ENCODE assay signal across 8 cellular contexts in the genomic region with DNA sequence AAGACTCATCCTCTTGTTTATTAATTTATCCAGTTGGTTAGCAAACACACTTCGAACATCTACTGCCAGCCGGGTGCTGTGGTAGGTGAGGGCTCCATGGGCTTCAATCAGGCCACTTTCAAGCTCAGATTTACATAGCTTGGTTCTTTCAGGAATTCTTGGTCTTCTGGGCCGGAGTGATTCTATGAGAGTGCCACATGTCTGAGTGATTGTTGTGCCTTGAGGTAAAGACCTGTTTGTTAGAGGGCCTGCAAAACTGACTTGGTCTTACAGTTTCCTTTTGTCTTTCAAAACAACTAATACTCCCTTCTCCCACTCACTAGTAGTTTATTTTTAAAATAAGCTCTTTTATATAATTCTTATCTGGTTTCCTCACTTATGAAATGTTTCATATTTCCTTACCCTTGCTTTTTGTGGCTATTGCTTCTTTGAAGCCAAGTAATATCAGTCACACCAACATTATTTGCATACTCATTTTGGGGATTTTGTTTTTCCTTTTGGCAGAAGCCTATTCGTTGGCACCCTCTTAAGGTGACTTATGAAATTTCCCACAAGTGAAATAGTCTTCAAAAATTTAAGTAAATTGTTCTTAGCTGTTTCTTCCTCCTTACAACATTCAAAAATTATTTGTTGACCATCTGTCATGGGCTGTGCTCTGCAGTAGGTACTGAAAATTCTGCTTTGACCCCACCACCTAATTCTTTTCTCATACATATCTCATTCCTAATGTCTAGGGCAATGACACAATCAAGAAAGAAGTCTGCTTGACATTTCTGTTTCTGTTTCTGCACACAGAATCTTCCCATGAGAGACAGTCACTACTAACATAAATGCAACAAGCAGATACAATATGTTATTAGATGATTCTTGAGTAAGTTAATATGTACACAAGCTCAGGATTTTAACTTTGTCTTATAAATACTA.
A peak's percentile ranks its signal among the peaks of the same experiment; 100 is the strongest.
DNase-seq lines count a peak whose midpoint lies in the region; ATAC-seq and TF ChIP-seq lines count a peak whose summit lies in the region.

No MANE protein-coding gene starts in this region.

- H3F3A ChIP-seq in SK-N-SH (replicated peaks; ENCODE audit: insufficient read depth) = no peaks in the 10 kb centered on the region
- H3F3A ChIP-seq in smooth muscle cell (ENCODE audit: low read depth) = no peaks in the 10 kb centered on the region

- CTCF ChIA-PET in SK-N-SH (lab: Yijun Ruan, JAX) = interaction anchor here (0.6 to 2.7 kb wide), 9 partner anchors 10 to 1042 kb away, joined by 3 to 12 read pairs (median 3); no protein-coding TSS in a partner anchor

- H2AFZ ChIP-seq in SK-N-SH (ENCODE audit: low read depth) = no peak overlapping the region
- peak overlapping the region; percentile 34 for H2AFZ ChIP-seq in osteoblast (ENCODE audit: low read length)
- H2AFZ ChIP-seq in smooth muscle cell (ENCODE audit: low read depth) = no peak overlapping the region

- H4K20me1 ChIP-seq in SK-N-SH (ENCODE audit: insufficient read depth) (no peaks in the 10 kb centered on the region), osteoblast (ENCODE audit: insufficient read depth, low read length) (no peaks in the 10 kb centered on the region), smooth muscle cell (ENCODE audit: low read depth) (no peaks in the 10 kb centered on the region)

- no peaks in the 10 kb centered on the region for H3K4me1 ChIP-seq in SK-N-SH (ENCODE audit: control insufficient read depth in 1 of 2, insufficient read depth in 2 of 2, low read depth in 1 of 2, low read length in 1 of 2)
- peaks cover 9% of the 10 kb centered on the region for H3K4me1 ChIP-seq in osteoblast (ENCODE audit: insufficient read depth, low read length)
- no peaks in the 10 kb centered on the region for H3K4me1 ChIP-seq in smooth muscle cell (ENCODE audit: low read depth)

- H3K27me3 ChIP-seq in SK-N-SH (ENCODE audit: insufficient read depth) = no peaks in the 10 kb centered on the region
- H3K27me3 ChIP-seq in osteoblast (ENCODE audit: insufficient read depth, low read length) = no peaks in the 10 kb centered on the region
- no peaks in the 10 kb centered on the region for H3K27me3 ChIP-seq in smooth muscle cell (ENCODE audit: low read depth)

- no peak overlapping the region for H3K27ac ChIP-seq in SK-N-SH (ENCODE audit: low read depth in 2 of 2, low read length in 1 of 2)
- H3K27ac ChIP-seq in osteoblast (ENCODE audit: low read depth, low read length) = peak overlapping the region; percentile 38
- no peak overlapping the region for H3K27ac ChIP-seq in smooth muscle cell (ENCODE audit: low read depth)

- H3K4me2 ChIP-seq in SK-N-SH (no peak overlapping the region), osteoblast (ENCODE audit: insufficient read depth, low read length) (peak overlapping the region; percentile 52), smooth muscle cell (no peak overlapping the region)

- H3K9me3 ChIP-seq in SK-N-SH (0 out of 2 replicates have a peak, but pooled peaks cover 8% of the 10 kb centered on the region), osteoblast (ENCODE audit: low read depth, low read length) (no peaks in the 10 kb centered on the region), smooth muscle cell (replicated peaks; ENCODE audit: low read depth) (no peaks in the 10 kb centered on the region)

- H3K4me3 ChIP-seq in SK-N-SH (ENCODE audit: low read depth in 2 of 2, low read length in 1 of 2) (no peak overlapping the region), osteoblast (ENCODE audit: insufficient read depth, low read length) (no peak overlapping the region), smooth muscle cell (no peak overlapping the region)

- H3K79me2 ChIP-seq in SK-N-SH (ENCODE audit: insufficient read depth) = no peaks in the 10 kb centered on the region
- no peaks in the 10 kb centered on the region for H3K79me2 ChIP-seq in osteoblast (ENCODE audit: insufficient read depth, low read length)
- no peaks in the 10 kb centered on the region for H3K79me2 ChIP-seq in smooth muscle cell (ENCODE audit: low read depth)

- TF ChIP-seq RAD21 in SK-N-SH (IDR thresholded peaks at IDR 0.05; ENCODE audit: low read length) = 0 out of 2 replicates have a peak, but pooled peaks have one; percentile 20

- POLR2A ChIA-PET in SK-N-SH (lab: Yijun Ruan, JAX) = no interaction called here

- WGBS in SK-N-SH (ENCODE audit: low lambda C conversion rate) = 82% methylated on average over 4 of the region's 4 CpGs
- WGBS in smooth muscle cell (ENCODE audit: low lambda C conversion rate) = 83% methylated on average over 4 of the region's 4 CpGs

- no peaks in the 10 kb centered on the region for H3K9me2 ChIP-seq in SK-N-SH

- TF ChIP-seq EP300 in SK-N-SH (IDR thresholded peaks at IDR 0.05; ENCODE audit: borderline replicate concordance in 1 of 2, low read depth in 1 of 2, low read length in 1 of 2) = no peak

- H3K9ac ChIP-seq in SK-N-SH (no peak overlapping the region), smooth muscle cell (ENCODE audit: low read depth) (no peak overlapping the region)

- no peak for ATAC-seq in SK-N-SH treated with all-trans-retinoic acid at 6 μM for 48 hours
- ATAC-seq in HG02588 (IDR thresholded peaks at IDR 0.05; ENCODE audit: unreplicated experiment) = peak; percentile 82

- H3K36me3 ChIP-seq in SK-N-SH (replicated peaks in 1 of 2; ENCODE audit: control insufficient read depth in 1 of 2, insufficient read depth in 2 of 2, low read length in 1 of 2) = peaks cover 0 to 31% of the 10 kb centered on the region in 2 experiments
- no peaks in the 10 kb centered on the region for H3K36me3 ChIP-seq in osteoblast (ENCODE audit: insufficient read depth, low read length)
- H3K36me3 ChIP-seq in smooth muscle cell (ENCODE audit: low read depth) = peaks cover 11% of the 10 kb centered on the region

- DNase-seq in SK-N-SH = no peak
- peak; percentile 35 for DNase-seq in RKO (ENCODE audit: low spot score)
- DNase-seq in osteoblast (ENCODE audit: insufficient read length, low spot score, missing footprints) = no peak
- DNase-seq in smooth muscle cell (lab: John Stamatoyannopoulos, UW; ENCODE audit: unreplicated experiment) = no peak
- no peak for DNase-seq in activated gamma-delta T cell (lab: John Stamatoyannopoulos, UW)
- no peak for DNase-seq in NK-92 treated with Interleukin-12 subunit alpha and Interleukin-12 subunit beta, amount 100 ng/mL, for 24 hours (lab: John Stamatoyannopoulos, UW)

- TF ChIP-seq CTCF in SK-N-SH (IDR thresholded peaks at IDR 0.05) (no peak), osteoblast (IDR thresholded peaks at IDR 0.05; ENCODE audit: extremely low read depth, low read depth, low read length) (peak; percentile 21), smooth muscle cell (IDR thresholded peaks at IDR 0.05; ENCODE audit: borderline replicate concordance, insufficient read depth, poor library complexity, severe bottlenecking) (no peak)

TF ChIP-seq in SK-N-SH, 30 proteins besides CTCF, POLR2A, EP300 and RAD21:
- no peak for TF ChIP-seq RFX5 (IDR thresholded peaks at IDR 0.05; ENCODE audit: low read length)
- TF ChIP-seq SIN3A (IDR thresholded peaks at IDR 0.05; ENCODE audit: borderline replicate concordance, low read depth, low read length) = no peak
- no peak for TF ChIP-seq GABPA (IDR thresholded peaks at IDR 0.05; ENCODE audit: low read depth)
- TF ChIP-seq, protein P1, sequence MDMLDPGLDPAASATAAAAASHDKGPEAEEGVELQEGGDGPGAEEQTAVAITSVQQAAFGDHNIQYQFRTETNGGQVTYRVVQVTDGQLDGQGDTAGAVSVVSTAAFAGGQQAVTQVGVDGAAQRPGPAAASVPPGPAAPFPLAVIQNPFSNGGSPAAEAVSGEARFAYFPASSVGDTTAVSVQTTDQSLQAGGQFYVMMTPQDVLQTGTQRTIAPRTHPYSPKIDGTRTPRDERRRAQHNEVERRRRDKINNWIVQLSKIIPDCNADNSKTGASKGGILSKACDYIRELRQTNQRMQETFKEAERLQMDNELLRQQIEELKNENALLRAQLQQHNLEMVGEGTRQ (IDR thresholded peaks at IDR 0.05; ENCODE audit: borderline replicate concordance, low read depth, low read length) = no peak
- no peak for TF ChIP-seq SMC3 (IDR thresholded peaks at IDR 0.05; ENCODE audit: low read depth, low read length)
TF ChIP-seq in SK-N-SH: peak in this region for 0.

TF ChIP-seq in SK-N-SH treated with all-trans-retinoic acid at 6 μM for 48 hours, 23 proteins besides CTCF, POLR2A, EP300 and RAD21 (continues in another document):
- no peak for TF ChIP-seq GLIS3 (CRISPR knock-in tag; IDR thresholded peaks at IDR 0.05)
- TF ChIP-seq, protein P2, sequence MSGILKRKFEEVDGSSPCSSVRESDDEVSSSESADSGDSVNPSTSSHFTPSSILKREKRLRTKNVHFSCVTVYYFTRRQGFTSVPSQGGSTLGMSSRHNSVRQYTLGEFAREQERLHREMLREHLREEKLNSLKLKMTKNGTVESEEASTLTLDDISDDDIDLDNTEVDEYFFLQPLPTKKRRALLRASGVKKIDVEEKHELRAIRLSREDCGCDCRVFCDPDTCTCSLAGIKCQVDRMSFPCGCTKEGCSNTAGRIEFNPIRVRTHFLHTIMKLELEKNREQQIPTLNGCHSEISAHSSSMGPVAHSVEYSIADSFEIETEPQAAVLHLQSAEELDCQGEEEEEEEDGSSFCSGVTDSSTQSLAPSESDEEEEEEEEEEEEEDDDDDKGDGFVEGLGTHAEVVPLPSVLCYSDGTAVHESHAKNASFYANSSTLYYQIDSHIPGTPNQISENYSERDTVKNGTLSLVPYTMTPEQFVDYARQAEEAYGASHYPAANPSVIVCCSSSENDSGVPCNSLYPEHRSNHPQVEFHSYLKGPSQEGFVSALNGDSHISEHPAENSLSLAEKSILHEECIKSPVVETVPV (CRISPR knock-in tag; IDR thresholded peaks at IDR 0.05) = no peak
- TF ChIP-seq BACH2 (CRISPR knock-in tag; IDR thresholded peaks at IDR 0.05; ENCODE audit: borderline replicate concordance) = no peak
- TF ChIP-seq ZFP30 (CRISPR knock-in tag; IDR thresholded peaks at IDR 0.05) = no peak
- TF ChIP-seq SNAI2 (CRISPR knock-in tag; IDR thresholded peaks at IDR 0.05) = no peak
- TF ChIP-seq CSDC2 (CRISPR knock-in tag; IDR thresholded peaks at IDR 0.05) = no peak
- TF ChIP-seq, protein P3, sequence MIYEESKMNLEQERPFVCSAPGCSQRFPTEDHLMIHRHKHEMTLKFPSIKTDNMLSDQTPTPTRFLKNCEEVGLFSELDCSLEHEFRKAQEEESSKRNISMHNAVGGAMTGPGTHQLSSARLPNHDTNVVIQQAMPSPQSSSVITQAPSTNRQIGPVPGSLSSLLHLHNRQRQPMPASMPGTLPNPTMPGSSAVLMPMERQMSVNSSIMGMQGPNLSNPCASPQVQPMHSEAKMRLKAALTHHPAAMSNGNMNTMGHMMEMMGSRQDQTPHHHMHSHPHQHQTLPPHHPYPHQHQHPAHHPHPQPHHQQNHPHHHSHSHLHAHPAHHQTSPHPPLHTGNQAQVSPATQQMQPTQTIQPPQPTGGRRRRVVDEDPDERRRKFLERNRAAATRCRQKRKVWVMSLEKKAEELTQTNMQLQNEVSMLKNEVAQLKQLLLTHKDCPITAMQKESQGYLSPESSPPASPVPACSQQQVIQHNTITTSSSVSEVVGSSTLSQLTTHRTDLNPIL (CRISPR knock-in tag; IDR thresholded peaks at IDR 0.05; ENCODE audit: low read depth) = no peak
- TF ChIP-seq ESRRG (CRISPR knock-in tag; IDR thresholded peaks at IDR 0.05) = no peak
- TF ChIP-seq TOX (CRISPR knock-in tag; IDR thresholded peaks at IDR 0.05; ENCODE audit: borderline replicate concordance) = no peak
